Comparison of ENCODE assay signal across 25 cellular contexts in the genomic region with DNA sequence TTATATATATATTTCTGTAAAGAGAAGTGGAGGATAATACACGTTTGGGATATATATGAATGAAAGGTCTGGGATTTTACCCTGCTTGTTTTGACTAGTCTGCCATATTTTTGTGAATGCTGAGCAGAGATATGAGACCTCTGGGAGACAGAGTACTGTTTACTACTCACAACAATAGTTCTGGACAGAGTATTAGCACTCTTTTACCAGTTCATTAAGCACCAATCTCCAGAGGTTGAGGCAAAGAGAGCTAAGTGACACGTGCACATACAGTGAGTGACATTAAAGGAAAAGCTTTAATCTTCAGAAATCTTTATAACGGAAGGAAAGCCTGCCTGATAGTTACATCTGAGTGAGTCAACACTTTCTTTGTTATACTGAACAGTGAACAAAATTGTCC.
"Had no signal": no experiment of that assay in that cellular context is flagged by ENCODE, and none has a peak within 500 bp of the region (broad histone marks: within the 10 kb centered on the region; RNA-seq: fewer than 3 reads in every experiment).

No MANE protein-coding gene starts in this region.

- H3K27ac ChIP-seq: esophagus squamous epithelium, lower lobe of right lung, parathyroid adenoma, right lobe of liver, suprapubic skin, transverse colon, upper lobe of right lung, uterus had no signal

- H2AFZ ChIP-seq: parathyroid adenoma had no signal

- DNase-seq: cortex of kidney; effector memory CD8-positive, alpha-beta T cell; erythroblast; esophagus squamous epithelium; foreskin melanocyte; hypothalamus; left ventricle myocardium superior; lower lobe of right lung; natural killer cell; right lobe of liver; stimulated activated CD4-positive, alpha-beta T cell treated with anti-CD3 and anti-CD28 coated beads, Interleukin-12 subunit alpha, Interleukin-12 subunit beta, amount 100 ng/mL, for 4 hours; stimulated activated CD4-positive, alpha-beta T cell treated with anti-CD3 and anti-CD28 coated beads, Interleukin-1b, Interleukin-23, amount 100 ng/mL, for 48 hours; stimulated activated CD4-positive, alpha-beta T cell treated with anti-CD3 and anti-CD28 coated beads, Interleukin-4, amount 100 ng/mL, for 1 hour; stimulated activated CD8-positive, alpha-beta memory T cell treated with anti-CD3 and anti-CD28 coated beads, Interleukin-4, amount 100 ng/mL, for 48 hours; stimulated activated naive CD4-positive, alpha-beta T cell; stimulated activated naive CD8-positive, alpha-beta T cell treated with anti-CD3 and anti-CD28 coated beads, Interleukin-15, amount 100 ng/mL, for 72 hours; transverse colon; upper lobe of right lung; uterus had no signal

- H3K79me2 ChIP-seq: parathyroid adenoma had no signal

- H3K9me3 Mint-ChIP-seq: neural crest cell had no signal

- H3K36me3 Mint-ChIP-seq: memory B cell, natural killer cell had no signal

- H3K4me3 Mint-ChIP-seq: effector memory CD8-positive, alpha-beta T cell; memory B cell; natural killer cell; neural crest cell; stimulated activated naive CD8-positive, alpha-beta T cell treated with anti-CD3 and anti-CD28 coated beads, Interleukin-15, amount 100 ng/mL, for 72 hours had no signal

- H3K9ac ChIP-seq: parathyroid adenoma had no signal

- H3K27me3 Mint-ChIP-seq: effector memory CD8-positive, alpha-beta T cell; memory B cell; progenitor cell of endocrine pancreas; stimulated activated naive CD8-positive, alpha-beta T cell treated with anti-CD3 and anti-CD28 coated beads, Interleukin-15, amount 100 ng/mL, for 72 hours had no signal

- H3K4me2 ChIP-seq: smooth muscle cell had no signal

- H3K9me3 ChIP-seq: esophagus squamous epithelium, lower lobe of right lung, right lobe of liver, suprapubic skin, transverse colon, upper lobe of right lung, uterus had no signal

- H3K4me1 ChIP-seq: esophagus squamous epithelium, lower lobe of right lung, parathyroid adenoma, right lobe of liver, suprapubic skin, transverse colon, uterus had no signal

- H3K36me3 ChIP-seq: esophagus squamous epithelium, lower lobe of right lung, right lobe of liver, suprapubic skin, transverse colon, upper lobe of right lung, uterus had no signal

- H3K4me1 Mint-ChIP-seq: memory B cell; natural killer cell; neural crest cell; stimulated activated naive CD8-positive, alpha-beta T cell treated with anti-CD3 and anti-CD28 coated beads, Interleukin-15, amount 100 ng/mL, for 72 hours had no signal

- H3K27me3 ChIP-seq: esophagus squamous epithelium, right lobe of liver, suprapubic skin, transverse colon, upper lobe of right lung, uterus had no signal

- H3K4me3 ChIP-seq: esophagus squamous epithelium, lower lobe of right lung, right lobe of liver, smooth muscle cell, suprapubic skin, transverse colon, upper lobe of right lung, uterus had no signal

- H3K27ac Mint-ChIP-seq: effector memory CD8-positive, alpha-beta T cell; memory B cell; natural killer cell; progenitor cell of endocrine pancreas; stimulated activated naive CD8-positive, alpha-beta T cell treated with anti-CD3 and anti-CD28 coated beads, Interleukin-15, amount 100 ng/mL, for 72 hours had no signal
